ENCODE assay signal across 1 cellular context in genomic region chr1:100950311-100950710, GRCh38.
TF ChIP-seq lines count a peak whose summit lies in the region.

No MANE protein-coding gene starts in this region.

TF ChIP-seq in H1, 55 proteins besides CTCF, POLR2A, EP300 and RAD21:
- TF ChIP-seq KDM4A (IDR thresholded peaks at IDR 0.05; ENCODE audit: low read depth, low read length, severe bottlenecking), result no peak
